8 cellular contexts compared by ENCODE assay signal in the genomic region with DNA sequence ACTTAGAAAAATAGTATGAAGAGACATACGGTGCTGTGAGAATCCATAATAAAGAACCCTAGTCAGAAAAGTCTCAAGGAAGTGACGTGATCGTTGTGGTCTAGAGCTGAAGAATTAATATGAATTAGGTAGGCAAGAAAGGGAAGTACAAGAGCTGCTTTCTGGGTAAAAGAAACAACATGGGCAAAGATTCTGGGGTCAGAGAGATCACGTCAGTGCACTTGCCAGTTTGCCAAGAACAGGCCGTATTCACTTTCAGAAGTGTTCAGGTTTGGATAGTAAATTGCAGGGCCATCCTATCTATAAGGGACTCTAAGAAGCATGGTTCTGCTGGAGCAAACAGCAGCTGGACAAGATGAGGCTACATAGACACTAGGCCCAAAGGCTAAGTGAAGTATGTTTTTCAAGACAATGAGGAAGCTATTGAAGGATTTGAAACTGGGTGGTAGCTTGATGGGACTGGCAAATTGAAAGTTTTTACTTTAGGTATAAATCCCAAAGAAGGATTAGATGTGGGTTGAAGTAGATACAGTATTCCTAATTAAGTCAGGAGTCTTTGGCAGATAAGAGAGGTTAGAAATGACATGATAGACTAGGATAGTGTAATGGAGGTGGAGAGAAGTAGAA. TPM values are rescaled to one million over a fixed set of nuclear protein-coding genes. Genes with fewer than 3 reads are reported as not detected.
DNase-seq lines count a peak whose midpoint lies in the region; ATAC-seq and TF ChIP-seq lines count a peak whose summit lies in the region.

No MANE protein-coding gene starts in this region.

- H3K9me3 ChIP-seq in BLaER1 (no peaks in the 10 kb centered on the region), upper lobe of left lung (no peaks in the 10 kb centered on the region)

- 59% methylated on average over 5 of the region's 5 CpGs for WGBS in upper lobe of left lung, 2 donors

- no peak overlapping the region for H3K9ac ChIP-seq in BLaER1

- peak overlapping the region; percentile 92 to 94 for H3K27ac Mint-ChIP-seq in activated naive CD4-positive, alpha-beta T cell treated with anti-CD3 and anti-CD28 coated beads, Interleukin-2, amount 50 U/mL, for 72 hours

- TF ChIP-seq CTCF in upper lobe of left lung (IDR thresholded peaks at IDR 0.05): no peak

- peak; percentile 16 for ATAC-seq in GM19025 (IDR thresholded peaks at IDR 0.05; ENCODE audit: low read depth, unreplicated experiment)
- peak; percentile 23 for ATAC-seq in HG03432 (IDR thresholded peaks at IDR 0.05; ENCODE audit: unreplicated experiment)
- ATAC-seq in activated naive CD4-positive, alpha-beta T cell treated with anti-CD3 and anti-CD28 coated beads, Interleukin-2, amount 50 U/mL, for 72 hours: no peak
- no peak for ATAC-seq in upper lobe of left lung (ENCODE audit: low FRiP score in 2 of 2)

- TF ChIP-seq EP300 in upper lobe of left lung (IDR thresholded peaks at IDR 0.05): no peak

- peak overlapping the region; percentile 53 for H3K4me2 ChIP-seq in BLaER1

- no peaks in the 10 kb centered on the region for H3K36me3 ChIP-seq in BLaER1
- H3K36me3 ChIP-seq in upper lobe of left lung: no peaks in the 10 kb centered on the region

- peaks cover 12 to 17% of the 10 kb centered on the region in 2 donors for H3K36me3 Mint-ChIP-seq in activated naive CD4-positive, alpha-beta T cell treated with anti-CD3 and anti-CD28 coated beads, Interleukin-2, amount 50 U/mL, for 72 hours

- H3K9me3 Mint-ChIP-seq in activated naive CD4-positive, alpha-beta T cell treated with anti-CD3 and anti-CD28 coated beads, Interleukin-2, amount 50 U/mL, for 72 hours: peaks cover 4 to 6% of the 10 kb centered on the region in 2 donors

- H3K27me3 ChIP-seq in BLaER1 (no peaks in the 10 kb centered on the region), upper lobe of left lung (no peaks in the 10 kb centered on the region)

- H3K4me3 ChIP-seq in BLaER1: no peak overlapping the region
- no peak overlapping the region for H3K4me3 ChIP-seq in upper lobe of left lung

- no peak for DNase-seq in activated naive CD4-positive, alpha-beta T cell treated with anti-CD3 and anti-CD28 coated beads, Interleukin-2, amount 50 U/mL, for 72 hours (ENCODE audit: low spot score in 2 of 2)
- DNase-seq in upper lobe of left lung (no peak), NCI-H2227 (lab: John Stamatoyannopoulos, UW; ENCODE audit: unreplicated experiment) (no peak), EL (no peak), LoVo (ENCODE audit: low spot score) (no peak)

- no peak for TF ChIP-seq POLR2A in upper lobe of left lung (IDR thresholded peaks at IDR 0.05)

- H3K4me1 ChIP-seq in BLaER1 (peaks cover 39% of the 10 kb centered on the region), upper lobe of left lung (peaks cover 14 to 32% (median 21%) of the 10 kb centered on the region in 4 donors)

- H3K27ac ChIP-seq in BLaER1 (no peak overlapping the region), upper lobe of left lung (peak overlapping the region; percentile 66 to 72 (median 72))

- peaks cover 29% of the 10 kb centered on the region for H4K20me1 ChIP-seq in BLaER1

RNA-seq across cellular contexts. Expression of a gene that starts 4.8 kb away (rescaled TPM):
- total RNA-seq in activated naive CD4-positive, alpha-beta T cell treated with anti-CD3 and anti-CD28 coated beads, Interleukin-2, amount 50 U/mL, for 72 hours: 10 to 100 TPM; 49.9 to 86.0 TPM
- total RNA-seq in upper lobe of left lung: 10 to 100 TPM; 23.0 to 95.5 (median 42.0) TPM

Comparison
In these comparisons a context has a peak if more than half of its experiments do, and no peak if none do; other contexts are left out.
1. ATAC-seq: peak in GM19025 (single experiment) and HG03432 (single experiment); none in activated naive CD4-positive, alpha-beta T cell treated with anti-CD3 and anti-CD28 coated beads, Interleukin-2, amount 50 U/mL, for 72 hours (0 of 2) and upper lobe of left lung (0 of 2).